In the genomic region with DNA sequence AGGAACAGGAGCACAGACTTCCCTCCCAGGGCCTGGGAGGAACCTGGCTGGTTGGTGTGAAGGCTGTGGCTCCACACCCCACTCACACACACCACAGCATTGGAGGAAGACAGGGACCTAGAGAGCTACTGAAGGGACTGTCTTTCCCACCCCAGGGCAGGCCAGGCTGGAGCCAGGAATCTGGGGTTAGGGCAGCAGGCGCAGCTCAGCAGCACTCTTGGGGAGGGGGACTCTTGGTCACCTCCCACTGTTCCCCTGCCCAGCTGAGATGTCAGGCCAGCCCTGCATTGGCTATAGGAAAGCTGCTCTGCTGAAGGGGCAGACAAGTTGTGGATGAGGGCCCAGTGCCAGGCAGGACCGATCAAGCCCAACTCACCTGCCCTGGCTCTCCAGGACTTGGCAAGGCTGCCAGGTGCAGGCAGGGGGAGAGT, we compare ENCODE assay signal across 17 cellular contexts. TPM values are rescaled to one million over a fixed set of nuclear protein-coding genes. Genes with fewer than 3 reads are reported as not detected.
A peak's percentile ranks its signal among the peaks of the same experiment; 100 is the strongest.
DNase-seq lines count a peak whose midpoint lies in the region; ATAC-seq and TF ChIP-seq lines count a peak whose summit lies in the region.
"Had no signal": no experiment of that assay in that cellular context is flagged by ENCODE, and none has a peak within 500 bp of the region (broad histone marks: within the 10 kb centered on the region; RNA-seq: fewer than 3 reads in every experiment).

No MANE protein-coding gene starts in this region.

- intact Hi-C loops in gastrocnemius medialis (cut with DNase I; ENCODE audit: low total_unique reads): loop anchor here (10.0 kb wide), 1 partner anchor 497 kb away; a partner anchor contains a TSS

- H3K36me3 ChIP-seq in CD4-positive, CD25-positive, alpha-beta regulatory T cell (ENCODE audit: control insufficient read depth, insufficient read depth, low read length): no peaks in the 10 kb centered on the region
- H3K36me3 ChIP-seq in gastrocnemius medialis: no peaks in the 10 kb centered on the region
- H3K36me3 ChIP-seq: SJSA1 had no signal

- DNase-seq in CD4-positive, CD25-positive, alpha-beta regulatory T cell: no peak
- DNase-seq in DMS79 treated with DMSO at 0.1 percent for 48 hours (lab: John Stamatoyannopoulos, UW) (peak; percentile 49), pons (ENCODE audit: low spot score) (no peak), gastrocnemius medialis (no peak)
- DNase-seq: DMS 273 treated with DMSO at 0.1 percent for 48 hours, EL, NCI-H1436, NCI-H2081, NCI-H2227 treated with DMSO at 0.1 percent for 48 hours, NCI-H526 had no signal

- H3K4me1 ChIP-seq in CD4-positive, CD25-positive, alpha-beta regulatory T cell (ENCODE audit: control insufficient read depth, insufficient read depth, low read length, poor library complexity, severe bottlenecking): peaks cover 7% of the 10 kb centered on the region
- peaks cover 9 to 17% of the 10 kb centered on the region in 2 donors for H3K4me1 ChIP-seq in gastrocnemius medialis

- H3K27me3 Mint-ChIP-seq in CD4-positive, CD25-positive, alpha-beta regulatory T cell: peaks cover 4% of the 10 kb centered on the region
- peaks cover 15% of the 10 kb centered on the region for H3K27me3 Mint-ChIP-seq in activated T-helper 17 cell treated with anti-CD3 and anti-CD28 coated beads, Interleukin-2, amount 50 U/mL, for 72 hours
- peaks cover 14% of the 10 kb centered on the region for H3K27me3 Mint-ChIP-seq in nephron (ENCODE audit: low read depth)

- no peaks in the 10 kb centered on the region for H3K27me3 ChIP-seq in CD4-positive, CD25-positive, alpha-beta regulatory T cell (ENCODE audit: control insufficient read depth, insufficient read depth, low read length)
- H3K27me3 ChIP-seq in gastrocnemius medialis: peaks cover 0 to 8% (median 0%) of the 10 kb centered on the region in 3 donors
- H3K27me3 ChIP-seq: SJSA1 had no signal

- peaks cover 2 to 7% (median 5%) of the 10 kb centered on the region in 4 donors for H3K4me1 Mint-ChIP-seq in CD4-positive, CD25-positive, alpha-beta regulatory T cell
- H3K4me1 Mint-ChIP-seq in activated T-helper 17 cell treated with anti-CD3 and anti-CD28 coated beads, Interleukin-2, amount 50 U/mL, for 72 hours: peaks cover 12% of the 10 kb centered on the region
- H3K4me1 Mint-ChIP-seq in nephron: peaks cover 43% of the 10 kb centered on the region

- no peak for TF ChIP-seq POLR2A in gastrocnemius medialis (IDR thresholded peaks at IDR 0.05)

- ATAC-seq in CD4-positive, CD25-positive, alpha-beta regulatory T cell (ENCODE audit: low read depth in 2 of 2): no peak
- no peak for ATAC-seq in activated T-helper 17 cell treated with anti-CD3 and anti-CD28 coated beads, Interleukin-2, amount 50 U/mL, for 72 hours (replicated peaks)
- ATAC-seq in HG03439 (IDR thresholded peaks at IDR 0.05; ENCODE audit: unreplicated experiment) (no peak), gastrocnemius medialis (no peak), GM18498 (IDR thresholded peaks at IDR 0.05; ENCODE audit: unreplicated experiment) (no peak)
- ATAC-seq: HCT116 had no signal

- H3K27ac Mint-ChIP-seq in CD4-positive, CD25-positive, alpha-beta regulatory T cell: no peak overlapping the region
- peak overlapping the region; percentile 79 for H3K27ac Mint-ChIP-seq in activated T-helper 17 cell treated with anti-CD3 and anti-CD28 coated beads, Interleukin-2, amount 50 U/mL, for 72 hours
- peak overlapping the region; percentile 63 to 87 (median 86) for H3K27ac Mint-ChIP-seq in nephron
- H3K27ac Mint-ChIP-seq: B cell had no signal

- no peak overlapping the region for H3K4me3 ChIP-seq in CD4-positive, CD25-positive, alpha-beta regulatory T cell (ENCODE audit: low read depth, low read length)
- no peak overlapping the region for H3K4me3 ChIP-seq in gastrocnemius medialis
- H3K4me3 ChIP-seq: SJSA1 had no signal

- H3K27ac ChIP-seq in CD4-positive, CD25-positive, alpha-beta regulatory T cell (ENCODE audit: insufficient read depth, low read length, poor library complexity, severe bottlenecking): no peak overlapping the region
- no peak overlapping the region for H3K27ac ChIP-seq in gastrocnemius medialis
- H3K27ac ChIP-seq: SJSA1 had no signal

- H3K4me3 Mint-ChIP-seq in CD4-positive, CD25-positive, alpha-beta regulatory T cell: peak overlapping the region; percentile 29 to 76 (median 66)
- H3K4me3 Mint-ChIP-seq in activated T-helper 17 cell treated with anti-CD3 and anti-CD28 coated beads, Interleukin-2, amount 50 U/mL, for 72 hours: no peak overlapping the region
- H3K4me3 Mint-ChIP-seq in nephron: peak overlapping the region; percentile 35 to 62 (median 58)

- no peak for TF ChIP-seq CTCF in nephron (IDR thresholded peaks at IDR 0.05; ENCODE audit: unreplicated experiment in 3 of 3)
- no peak for TF ChIP-seq CTCF in gastrocnemius medialis (IDR thresholded peaks at IDR 0.05 in 4 of 5, conservative IDR thresholded peaks at IDR 0.05 in 1 of 5)

- peaks cover 0 to 3% (median 0%) of the 10 kb centered on the region in 7 donors for H3K9me3 Mint-ChIP-seq in CD4-positive, CD25-positive, alpha-beta regulatory T cell
- H3K9me3 Mint-ChIP-seq in activated T-helper 17 cell treated with anti-CD3 and anti-CD28 coated beads, Interleukin-2, amount 50 U/mL, for 72 hours: no peaks in the 10 kb centered on the region
- no peaks in the 10 kb centered on the region for H3K9me3 Mint-ChIP-seq in nephron

- no peaks in the 10 kb centered on the region for H3K36me3 Mint-ChIP-seq in CD4-positive, CD25-positive, alpha-beta regulatory T cell
- H3K36me3 Mint-ChIP-seq in activated T-helper 17 cell treated with anti-CD3 and anti-CD28 coated beads, Interleukin-2, amount 50 U/mL, for 72 hours (ENCODE audit: low read depth): no peaks in the 10 kb centered on the region
- H3K36me3 Mint-ChIP-seq in nephron (ENCODE audit: low read depth): no peaks in the 10 kb centered on the region

- in situ Hi-C loops in gastrocnemius medialis (cut with MboI; ENCODE audit: low sequenced_read_pairs in 4 of 4): loop anchor here (5.0 to 25.0 kb wide), 5 partner anchors 149 to 499 kb away; a partner anchor contains a TSS

- no peaks in the 10 kb centered on the region for H3K9me3 ChIP-seq in CD4-positive, CD25-positive, alpha-beta regulatory T cell (ENCODE audit: control insufficient read depth in 2 of 2, low read length in 2 of 2)
- no peaks in the 10 kb centered on the region for H3K9me3 ChIP-seq in gastrocnemius medialis
- H3K9me3 ChIP-seq: SJSA1 had no signal

RNA-seq across cellular contexts. Expression of a gene that starts 1.6 kb away (rescaled TPM):
- total RNA-seq in CD4-positive, CD25-positive, alpha-beta regulatory T cell: 0.17 TPM
- not detected for polyA plus RNA-seq in CD4-positive, CD25-positive, alpha-beta regulatory T cell
- total RNA-seq in activated T-helper 17 cell treated with anti-CD3 and anti-CD28 coated beads, Interleukin-2, amount 50 U/mL, for 72 hours: 1 to 10 TPM in 1 of 2 donors, under 1 TPM in 1; 0.37 to 1.3 TPM
- 10 to 100 TPM in 2 of 4 donors, 1 to 10 TPM in 2; 4.3 to 13.2 (median 7.7) TPM for total RNA-seq in gastrocnemius medialis

RNA-seq across cellular contexts. Expression of a gene that starts 50.3 kb away (rescaled TPM):
- total RNA-seq in CD4-positive, CD25-positive, alpha-beta regulatory T cell: 239 TPM
- polyA plus RNA-seq in CD4-positive, CD25-positive, alpha-beta regulatory T cell: 10 to 100 TPM; 13.2 to 24.2 (median 21.1) TPM
- 10 to 100 TPM; 63.9 to 71.6 TPM for total RNA-seq in activated T-helper 17 cell treated with anti-CD3 and anti-CD28 coated beads, Interleukin-2, amount 50 U/mL, for 72 hours
- 10 to 100 TPM; 23.8 to 33.0 (median 25.9) TPM for total RNA-seq in gastrocnemius medialis

Comparison
In these comparisons a context has a peak if more than half of its experiments do, and no peak if none do; other contexts are left out.
1. H3K27ac Mint-ChIP-seq: peak in activated T-helper 17 cell treated with anti-CD3 and anti-CD28 coated beads, Interleukin-2, amount 50 U/mL, for 72 hours (single experiment) and nephron (3 of 3); none in CD4-positive, CD25-positive, alpha-beta regulatory T cell (0 of 3).